Comparison of ENCODE assay signal across 13 cellular contexts in genomic region chr10:22791655-22792054, GRCh38.
"Had no signal": no experiment of that assay in that cellular context is flagged by ENCODE, and none has a peak within 500 bp of the region (broad histone marks: within the 10 kb centered on the region; RNA-seq: fewer than 3 reads in every experiment).

No MANE protein-coding gene starts in this region.

- H3K36me3 ChIP-seq: esophagus squamous epithelium, heart right ventricle, left ventricle myocardium inferior had no signal

- H3K4me1 ChIP-seq: esophagus squamous epithelium, heart right ventricle, left ventricle myocardium inferior had no signal

- H3K9me3 ChIP-seq: esophagus squamous epithelium had no signal

- DNase-seq: activated CD4-positive, alpha-beta memory T cell treated with anti-CD3 and anti-CD28 coated beads for 36 hours; activated CD4-positive, alpha-beta T cell treated with anti-CD3 and anti-CD28 coated beads for 36 hours; activated gamma-delta T cell treated with Interleukin-2 at 50 U/mL for 16 hours; activated T-cell treated with anti-CD3 and anti-CD28 coated beads for 4 hours; effector CD8-positive, alpha-beta T cell; esophagus squamous epithelium; heart right ventricle; kidney glomerular epithelial cell; left ventricle myocardium inferior; nephron progenitor cell; occipital lobe; retina; stimulated activated naive B cell treated with anti-CD40 and anti-IgM and Interleukin-4, amounts not matched to agents 10 μg/mL and 1 μg/mL and 100 μg/mL, for 72 hours had no signal

- H3K27ac ChIP-seq: esophagus squamous epithelium, heart right ventricle, left ventricle myocardium inferior had no signal

- H3K4me3 ChIP-seq: esophagus squamous epithelium, heart right ventricle, left ventricle myocardium inferior had no signal

- H3K27me3 ChIP-seq: esophagus squamous epithelium had no signal
